25 cellular contexts compared by ENCODE assay signal in the genomic region with DNA sequence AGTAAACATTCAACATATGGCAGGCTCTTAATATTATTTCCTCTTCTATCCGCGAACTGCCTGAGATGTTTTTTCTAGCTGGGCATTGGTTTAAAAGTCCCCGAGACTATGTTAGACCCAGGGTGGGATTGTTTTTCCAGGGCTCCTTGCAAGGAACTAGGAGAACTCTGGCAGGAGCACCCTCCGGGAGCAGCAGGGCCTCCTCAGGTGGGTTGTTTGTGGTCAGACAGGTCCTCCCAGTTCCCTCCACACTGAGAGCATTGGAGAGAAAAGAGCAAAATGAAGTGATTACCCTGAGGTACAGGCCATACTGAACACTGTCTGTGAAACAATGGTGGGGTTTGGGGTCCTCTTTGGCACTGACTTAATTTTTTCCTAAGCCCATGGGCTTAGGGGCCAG.
"Had no signal": no experiment of that assay in that cellular context is flagged by ENCODE, and none has a peak within 500 bp of the region (broad histone marks: within the 10 kb centered on the region; RNA-seq: fewer than 3 reads in every experiment).

No MANE protein-coding gene starts in this region.

- H3K4me2 ChIP-seq: hepatocyte had no signal

- H3K4me1 ChIP-seq: right atrium auricular region, right lobe of liver, thyroid gland, transverse colon, upper lobe of left lung, vagina had no signal

- H3K4me1 Mint-ChIP-seq: naive B cell, natural killer cell had no signal

- H3K9me3 Mint-ChIP-seq: natural killer cell; stimulated activated memory B cell treated with anti-CD40 and anti-IgM and Interleukin-4, amounts not matched to agents 10 μg/mL and 1 μg/mL and 100 μg/mL, for 72 hours; stimulated activated naive CD8-positive, alpha-beta T cell treated with anti-CD3 and anti-CD28 coated beads, Interleukin-15, amount 100 ng/mL, for 72 hours had no signal

- H3K27me3 Mint-ChIP-seq: progenitor cell of endocrine pancreas had no signal

- ATAC-seq: left colon; right lobe of liver; stimulated activated memory B cell treated with anti-CD40 and anti-IgM and Interleukin-4, amounts not matched to agents 10 μg/mL and 1 μg/mL and 100 μg/mL, for 72 hours had no signal

- H3K36me3 Mint-ChIP-seq: mesothelial cell of epicardium; naive B cell; natural killer cell; stimulated activated memory B cell treated with anti-CD40 and anti-IgM and Interleukin-4, amounts not matched to agents 10 μg/mL and 1 μg/mL and 100 μg/mL, for 72 hours had no signal

- DNase-seq: kidney; left colon; left ventricle myocardium inferior; mesendoderm; naive B cell; natural killer cell; ovary; right lobe of liver; stimulated activated CD4-positive, alpha-beta T cell treated with anti-CD3 and anti-CD28 coated beads, Interleukin-1b, Interleukin-23, amount 100 ng/mL, for 48 hours; stimulated activated CD4-positive, alpha-beta T cell treated with anti-CD3 and anti-CD28 coated beads, Interleukin-2, amount 100 ng/mL, for 48 hours; stimulated activated CD4-positive, alpha-beta T cell treated with anti-CD3 and anti-CD28 coated beads, Interleukin-4, amount 100 ng/mL, for 4 hours; stimulated activated naive CD4-positive, alpha-beta T cell treated with Interleukin-2 at 50 U/mL for 16 hours; testis; thyroid gland; transverse colon; upper lobe of left lung had no signal

- H2AFZ ChIP-seq: hepatocyte had no signal

- H3K4me3 Mint-ChIP-seq: mesothelial cell of epicardium; naive B cell; natural killer cell; stimulated activated memory B cell treated with anti-CD40 and anti-IgM and Interleukin-4, amounts not matched to agents 10 μg/mL and 1 μg/mL and 100 μg/mL, for 72 hours; stimulated activated naive CD8-positive, alpha-beta T cell treated with anti-CD3 and anti-CD28 coated beads, Interleukin-15, amount 100 ng/mL, for 72 hours had no signal

- H3K36me3 ChIP-seq: left ventricle myocardium inferior, ovary, right atrium auricular region, right lobe of liver, thyroid gland, transverse colon, upper lobe of left lung, vagina had no signal

- H3K27ac ChIP-seq: hepatocyte, left ventricle myocardium inferior, ovary, right atrium auricular region, right lobe of liver, testis, thyroid gland, transverse colon, upper lobe of left lung, vagina had no signal

- H3K4me3 ChIP-seq: hepatocyte, left ventricle myocardium inferior, lung, ovary, right atrium auricular region, right lobe of liver, smooth muscle cell, testis, thyroid gland, transverse colon, upper lobe of left lung, vagina had no signal

- H3K27ac Mint-ChIP-seq: mesothelial cell of epicardium; naive B cell; natural killer cell; stimulated activated memory B cell treated with anti-CD40 and anti-IgM and Interleukin-4, amounts not matched to agents 10 μg/mL and 1 μg/mL and 100 μg/mL, for 72 hours; stimulated activated naive CD8-positive, alpha-beta T cell treated with anti-CD3 and anti-CD28 coated beads, Interleukin-15, amount 100 ng/mL, for 72 hours had no signal

- H3K9me3 ChIP-seq: left ventricle myocardium inferior, ovary, right atrium auricular region, right lobe of liver, testis, thyroid gland, transverse colon, upper lobe of left lung, vagina had no signal

- H3K27me3 ChIP-seq: hepatocyte, ovary, right atrium auricular region, right lobe of liver, testis, thyroid gland, transverse colon, upper lobe of left lung, vagina had no signal

- H3K79me2 ChIP-seq: hepatocyte had no signal
